In genomic region chr12:55745361-55746146, GRCh38 we compare ENCODE assay signal across 9 cellular contexts. TPM values are rescaled to one million over a fixed set of nuclear protein-coding genes. Genes with fewer than 3 reads are reported as not detected.
A peak's percentile ranks its signal among the peaks of the same experiment; 100 is the strongest.
DNase-seq lines count a peak whose midpoint lies in the region; ATAC-seq and TF ChIP-seq lines count a peak whose summit lies in the region.
"Had no signal": no experiment of that assay in that cellular context is flagged by ENCODE, and none has a peak within 500 bp of the region (broad histone marks: within the 10 kb centered on the region; RNA-seq: fewer than 3 reads in every experiment).

No MANE protein-coding gene starts in this region.

- ATAC-seq in GM21447 (IDR thresholded peaks at IDR 0.05; ENCODE audit: unreplicated experiment) (no peak), HG03565 (IDR thresholded peaks at IDR 0.05; ENCODE audit: unreplicated experiment) (no peak), HG02840 (IDR thresholded peaks at IDR 0.05; ENCODE audit: low FRiP score, unreplicated experiment) (no peak)

- peaks cover 7% of the 10 kb centered on the region for H3K27me3 Mint-ChIP-seq in brain

- peak; percentile 87 for DNase-seq in COLO829 (ENCODE audit: low spot score)
- peak; percentile 37 to 70 for DNase-seq in NCI-H187 (lab: John Stamatoyannopoulos, UW)
- peak; percentile 25 for DNase-seq in myocyte (ENCODE audit: low read depth)
- DNase-seq in T-helper 9 cell = no peak

- H3K27ac Mint-ChIP-seq in brain = peak overlapping the region; percentile 90 to 97 (median 94)
- H3K27ac Mint-ChIP-seq: dendritic cell treated with granulocyte-macrophage colony-stimulating factor and Interleukin-4, amounts not matched to agents 40 ng/mL and 50 ng/mL, for 4 days had no signal

- no peaks in the 10 kb centered on the region for H3K9me3 Mint-ChIP-seq in brain
- H3K9me3 Mint-ChIP-seq: dendritic cell treated with granulocyte-macrophage colony-stimulating factor and Interleukin-4, amounts not matched to agents 40 ng/mL and 50 ng/mL, for 4 days had no signal

- H3K36me3 Mint-ChIP-seq in brain = peaks cover 19% of the 10 kb centered on the region

- peaks cover 61% of the 10 kb centered on the region for H3K4me1 Mint-ChIP-seq in brain

- TF ChIP-seq CTCF in brain (conservative IDR thresholded peaks at IDR 0.05) = no peak

- peak overlapping the region; percentile 92 to 94 (median 93) for H3K4me3 Mint-ChIP-seq in brain
- H3K4me3 Mint-ChIP-seq: dendritic cell treated with granulocyte-macrophage colony-stimulating factor and Interleukin-4, amounts not matched to agents 40 ng/mL and 50 ng/mL, for 4 days had no signal

RNA-seq across cellular contexts. Expression of gene GDF11, which starts 2.6 kb away (rescaled TPM):
- polyA plus RNA-seq in brain (ENCODE audit: insufficient read depth, low read depth, low replicate concordance) = 26.9 TPM
- total RNA-seq in myocyte = 6.2 and 6.6 TPM in 2 replicates
- polyA plus RNA-seq in myocyte (2012) = 14.3 TPM

RNA-seq across cellular contexts. Expression of gene CD63, which starts 16.7 kb away (rescaled TPM):
- 568 TPM for polyA plus RNA-seq in brain (ENCODE audit: insufficient read depth, low read depth, low replicate concordance)
- total RNA-seq in myocyte = 2,565 and 2,632 TPM in 2 replicates
- polyA plus RNA-seq in myocyte (2012) = 2,293 TPM

RNA-seq across cellular contexts. Expression of gene RDH5, which starts 25.4 kb away (rescaled TPM):
- 2.0 TPM for polyA plus RNA-seq in brain (ENCODE audit: insufficient read depth, low read depth, low replicate concordance)
- 457 and 673 TPM in 2 replicates for total RNA-seq in myocyte
- 71.1 TPM for polyA plus RNA-seq in myocyte (2012)

RNA-seq across cellular contexts. Expression of gene BLOC1S1, which starts 29.7 kb away (rescaled TPM):
- 257 TPM for polyA plus RNA-seq in brain (ENCODE audit: insufficient read depth, low read depth, low replicate concordance)
- total RNA-seq in myocyte = 104 and 106 TPM in 2 replicates
- 242 TPM for polyA plus RNA-seq in myocyte (2012)

RNA-seq across cellular contexts. Expression of gene ITGA7, which starts 37.9 kb away (rescaled TPM):
- polyA plus RNA-seq in brain (ENCODE audit: insufficient read depth, low read depth, low replicate concordance) = 17.4 TPM
- 1,498 and 1,557 TPM in 2 replicates for total RNA-seq in myocyte
- polyA plus RNA-seq in myocyte (2012) = 430 TPM
